In the genomic region with DNA sequence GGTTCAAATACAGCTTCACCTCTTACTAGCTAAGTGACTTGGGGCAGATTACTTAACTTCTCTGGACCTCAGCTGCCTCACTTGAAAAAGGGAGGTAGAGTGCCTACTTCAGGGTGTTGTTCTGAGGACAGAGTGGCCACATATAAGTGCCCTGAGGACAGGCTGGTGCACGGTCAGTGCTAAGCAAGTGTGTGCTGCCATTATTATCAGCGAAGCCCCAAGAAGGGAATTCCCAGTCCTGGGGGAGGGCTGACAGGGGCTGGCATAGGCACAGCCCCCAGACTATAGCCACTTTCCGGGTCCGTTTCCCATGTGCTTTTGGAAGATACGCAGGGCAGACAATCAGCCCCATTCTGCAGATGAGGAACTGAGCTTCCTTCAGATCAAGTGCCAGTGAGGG, we compare ENCODE assay signal across 10 cellular contexts. TPM values are rescaled to one million over a fixed set of nuclear protein-coding genes. Genes with fewer than 3 reads are reported as not detected.
DNase-seq lines count a peak whose midpoint lies in the region; ATAC-seq and TF ChIP-seq lines count a peak whose summit lies in the region.
"Had no signal": no experiment of that assay in that cellular context is flagged by ENCODE, and none has a peak within 500 bp of the region (broad histone marks: within the 10 kb centered on the region; RNA-seq: fewer than 3 reads in every experiment).

No MANE protein-coding gene starts in this region.

- no peak for DNase-seq in dorsolateral prefrontal cortex
- no peak for DNase-seq in neural crest cell (ENCODE audit: low read depth, low spot score)
- DNase-seq in SW 1271 (lab: John Stamatoyannopoulos, UW) = no peak
- DNase-seq in islet precursor cell = no peak
- DNase-seq: DMS153, NCI-H1105 treated with DMSO at 0.1 percent for 48 hours had no signal

- H3K27me3 Mint-ChIP-seq in IgD-negative memory B cell (no peaks in the 10 kb centered on the region), neural crest cell (ENCODE audit: low read depth) (no peaks in the 10 kb centered on the region)

- H3K27ac Mint-ChIP-seq in IgD-negative memory B cell (peak overlapping the region in 2 of 3 donors; percentile 63 to 84), neural crest cell (ENCODE audit: unreplicated experiment) (no peak overlapping the region)

- H3K27me3 ChIP-seq in dorsolateral prefrontal cortex = no peaks in the 10 kb centered on the region

- no peak for TF ChIP-seq CTCF in 22Rv1 (IDR thresholded peaks at IDR 0.05)
- no peak for TF ChIP-seq CTCF in dorsolateral prefrontal cortex (IDR thresholded peaks at IDR 0.05 in 54 of 56, conservative IDR thresholded peaks at IDR 0.05 in 2 of 56; ENCODE audit: low read depth in 1 of 56, partially characterized antibody in 56 of 56)
- TF ChIP-seq CTCF in neural crest cell (conservative IDR thresholded peaks at IDR 0.05) = no peak

- H3K27ac ChIP-seq in 22Rv1 = peak overlapping the region; percentile 25; the same call in 1 of the 2 replicates
- peak overlapping the region in 49 of 59 donors; percentile 31 to 100 (median 100) for H3K27ac ChIP-seq in dorsolateral prefrontal cortex

- H3K9me3 Mint-ChIP-seq in IgD-negative memory B cell = no peaks in the 10 kb centered on the region
- H3K9me3 Mint-ChIP-seq in neural crest cell = no peaks in the 10 kb centered on the region

- H3K4me3 Mint-ChIP-seq in IgD-negative memory B cell = peak overlapping the region in 3 of 4 donors; percentile 82 to 95 (median 89)
- H3K4me3 Mint-ChIP-seq in neural crest cell = peak overlapping the region; percentile 94

- intact Hi-C loops in dorsolateral prefrontal cortex (cut with DNase I) = loop anchor here (5.0 kb wide), 2 partner anchors 40 to 130 kb away; partner anchors contain the start of genes FGF11 (in 1 of the 2) and TMEM102 (in 1 of the 2)

- H3K4me3 ChIP-seq in dorsolateral prefrontal cortex = peak overlapping the region in 46 of 59 donors; percentile 40 to 99 (median 92)

- H3K4me1 Mint-ChIP-seq in IgD-negative memory B cell = peaks cover 27 to 34% (median 34%) of the 10 kb centered on the region in 3 donors
- H3K4me1 Mint-ChIP-seq in neural crest cell = peaks cover 44% of the 10 kb centered on the region

- ATAC-seq in HG03457 (IDR thresholded peaks at IDR 0.05; ENCODE audit: unreplicated experiment) = no peak
- no peak for ATAC-seq in HG02588 (IDR thresholded peaks at IDR 0.05; ENCODE audit: unreplicated experiment)

- H3K36me3 Mint-ChIP-seq in IgD-negative memory B cell = no peaks in the 10 kb centered on the region
- no peaks in the 10 kb centered on the region for H3K36me3 Mint-ChIP-seq in neural crest cell (ENCODE audit: low read depth)

RNA-seq across cellular contexts. Expression of gene ZBTB4, which starts 2.5 kb away (rescaled TPM):
- polyA plus RNA-seq in IgD-negative memory B cell = 15.9 TPM
- total RNA-seq in dorsolateral prefrontal cortex = 100 to 1,000 TPM in 108 of 120 experiments, 10 to 100 TPM in 12; 90.1 to 145 (median 113) TPM
- 13.6 and 14.3 TPM in 2 replicates for total RNA-seq in neural crest cell

RNA-seq across cellular contexts. Expression of gene SLC35G6, which starts 4.3 kb away (rescaled TPM):
- polyA plus RNA-seq in IgD-negative memory B cell = not detected
- under 1 TPM in 1 of 120 experiments, not detected in 119; 0.34 TPM for total RNA-seq in dorsolateral prefrontal cortex
- total RNA-seq in neural crest cell = not detected in 2 replicates

RNA-seq across cellular contexts. Expression of gene POLR2A, which starts 7.2 kb away (rescaled TPM):
- polyA plus RNA-seq in IgD-negative memory B cell = 55.7 TPM
- total RNA-seq in dorsolateral prefrontal cortex = 100 to 1,000 TPM in 115 of 120 experiments, 10 to 100 TPM in 5; 83.5 to 163 (median 124) TPM
- total RNA-seq in neural crest cell = 181 and 183 TPM in 2 replicates

RNA-seq across cellular contexts. Expression of gene CHRNB1, which starts 32.1 kb away (rescaled TPM):
- polyA plus RNA-seq in IgD-negative memory B cell = 13.8 TPM
- total RNA-seq in dorsolateral prefrontal cortex (10 to 100 TPM in 95 of 120 experiments, 1 to 10 TPM in 25; 6.3 to 21.6 (median 12.1) TPM), neural crest cell (9.7 and 9.9 TPM in 2 replicates)

RNA-seq across cellular contexts. Expression of gene FGF11, which starts 37.6 kb away (rescaled TPM):
- not detected for polyA plus RNA-seq in IgD-negative memory B cell
- 10 to 100 TPM in 25 of 120 experiments, 1 to 10 TPM in 95; 2.5 to 23.6 (median 7.0) TPM for total RNA-seq in dorsolateral prefrontal cortex
- total RNA-seq in neural crest cell = 6.0 and 6.5 TPM in 2 replicates
